Comparison of ENCODE assay signal across 18 cellular contexts in genomic region chr16:65855171-65856145, GRCh38.
DNase-seq lines count a peak whose midpoint lies in the region; ATAC-seq and TF ChIP-seq lines count a peak whose summit lies in the region.
"Had no signal": no experiment of that assay in that cellular context is flagged by ENCODE, and none has a peak within 500 bp of the region (broad histone marks: within the 10 kb centered on the region; RNA-seq: fewer than 3 reads in every experiment).

No MANE protein-coding gene starts in this region.

- no peaks in the 10 kb centered on the region for H3K9me1 ChIP-seq in IMR-90 (ENCODE audit: insufficient read depth, low read length)

- H3K36me3 ChIP-seq in IMR-90 (ENCODE audit: control insufficient read depth, insufficient read depth, low read length) (no peaks in the 10 kb centered on the region), Karpas-422 (ENCODE audit: insufficient read depth, low read length) (no peaks in the 10 kb centered on the region)
- H3K36me3 ChIP-seq: BLaER1 had no signal

- H3K18ac ChIP-seq in IMR-90 (ENCODE audit: low read depth, low read length): no peak overlapping the region

- H3K9ac ChIP-seq in IMR-90 (ENCODE audit: low read depth, low read length) (no peak overlapping the region), Karpas-422 (ENCODE audit: low read length) (no peak overlapping the region)
- H3K9ac ChIP-seq: BLaER1, GM23248 had no signal

- no peak overlapping the region for H3K56ac ChIP-seq in IMR-90 (ENCODE audit: extremely low read depth, insufficient read depth, low read length)

- no peak for TF ChIP-seq POLR2A in IMR-90 (IDR thresholded peaks at IDR 0.05; ENCODE audit: low read depth, low read length)

- H3K4me3 ChIP-seq in IMR-90 (ENCODE audit: insufficient read depth, low read depth, low read length) (no peak overlapping the region), Karpas-422 (ENCODE audit: low read length) (no peak overlapping the region)
- H3K4me3 ChIP-seq: BLaER1, GM23248 had no signal

- no peak overlapping the region for H4K5ac ChIP-seq in IMR-90 (ENCODE audit: low read depth, low read length)

- peaks cover 10% of the 10 kb centered on the region for H3K9me3 Mint-ChIP-seq in stimulated activated memory B cell treated with anti-CD40 and anti-IgM and Interleukin-4, amounts not matched to agents 10 μg/mL and 1 μg/mL and 100 μg/mL, for 72 hours

- H3K79me2 ChIP-seq in Karpas-422 (ENCODE audit: low read length): no peaks in the 10 kb centered on the region

- H3K4me1 ChIP-seq in IMR-90 (ENCODE audit: control insufficient read depth, insufficient read depth, low read length) (no peaks in the 10 kb centered on the region), Karpas-422 (ENCODE audit: low read length) (no peaks in the 10 kb centered on the region)

- POLR2A ChIA-PET in IMR-90 (lab: Charles Lee; ENCODE audit: unreplicated experiment): no interaction called here

- H2BK20ac ChIP-seq in IMR-90 (ENCODE audit: low read depth, low read length): no peak overlapping the region

- H2AK9ac ChIP-seq in IMR-90 (replicated peaks; ENCODE audit: low read depth, low read length, poor library complexity): no peak overlapping the region

- H2AFZ ChIP-seq in IMR-90 (replicated peaks; ENCODE audit: low read length, poor library complexity) (peak overlapping the region; percentile 32), Karpas-422 (ENCODE audit: low read length) (no peak overlapping the region)
- H2AFZ ChIP-seq: GM23248 had no signal

- H2BK5ac ChIP-seq in IMR-90 (ENCODE audit: low read depth, low read length, poor library complexity, severe bottlenecking): no peak overlapping the region

- H3K27ac Mint-ChIP-seq in stimulated activated memory B cell treated with anti-CD40 and anti-IgM and Interleukin-4, amounts not matched to agents 10 μg/mL and 1 μg/mL and 100 μg/mL, for 72 hours: no peak overlapping the region
- H3K27ac Mint-ChIP-seq: CD14-positive monocyte; CD4-positive, alpha-beta memory T cell had no signal

- no CpG with 5 or more reads among the region's 11 CpGs for WGBS in IMR-90 (ENCODE audit: extremely low coverage in 2 of 2, insufficient read length in 1 of 2), 2 experiments

- no peak overlapping the region for H2BK120ac ChIP-seq in IMR-90 (ENCODE audit: low read depth, low read length)

- H2AK5ac ChIP-seq in IMR-90 (ENCODE audit: low read depth, low read length): no peak overlapping the region

- no peak for TF ChIP-seq CTCF in IMR-90 (conservative IDR thresholded peaks at IDR 0.05; ENCODE audit: low read depth, low read length)

- no peak overlapping the region for H3K14ac ChIP-seq in IMR-90 (replicated peaks; ENCODE audit: low read depth, low read length)

- no peaks in the 10 kb centered on the region for H3K36me3 Mint-ChIP-seq in stimulated activated memory B cell treated with anti-CD40 and anti-IgM and Interleukin-4, amounts not matched to agents 10 μg/mL and 1 μg/mL and 100 μg/mL, for 72 hours
- H3K36me3 Mint-ChIP-seq: CD14-positive monocyte; CD4-positive, alpha-beta memory T cell had no signal

- H4K8ac ChIP-seq in IMR-90 (ENCODE audit: low read depth in 2 of 2, low read length in 2 of 2): no peak overlapping the region

- no peak overlapping the region for H3K23ac ChIP-seq in IMR-90 (ENCODE audit: low read depth, low read length)

- no peaks in the 10 kb centered on the region for H3K79me1 ChIP-seq in IMR-90 (ENCODE audit: low read depth in 1 of 2, low read length in 2 of 2)

- peaks cover 6% of the 10 kb centered on the region; the same call in 1 of the 2 replicates for H3K9me3 ChIP-seq in IMR-90 (ENCODE audit: control insufficient read depth, insufficient read depth, low read length)
- H3K9me3 ChIP-seq in Karpas-422 (ENCODE audit: low read length): no peaks in the 10 kb centered on the region

- no peak for TF ChIP-seq RAD21 in IMR-90 (IDR thresholded peaks at IDR 0.05; ENCODE audit: low read length)

- dilution Hi-C loops in IMR-90 (cut with HindIII; ENCODE audit: low sequenced_read_pairs, unreplicated experiment): no loop called here

- H3K4me2 ChIP-seq in IMR-90 (ENCODE audit: low read depth, low read length): no peak overlapping the region
- no peak overlapping the region for H3K4me2 ChIP-seq in Karpas-422 (ENCODE audit: low read depth, low read length, poor library complexity, severe bottlenecking)
- H3K4me2 ChIP-seq: BLaER1 had no signal

- H3K4ac ChIP-seq in IMR-90 (ENCODE audit: low read depth, low read length): no peak overlapping the region

- H2BK15ac ChIP-seq in IMR-90 (ENCODE audit: low read depth, low read length): no peak overlapping the region

- H3K4me3 Mint-ChIP-seq in stimulated activated memory B cell treated with anti-CD40 and anti-IgM and Interleukin-4, amounts not matched to agents 10 μg/mL and 1 μg/mL and 100 μg/mL, for 72 hours: no peak overlapping the region
- H3K4me3 Mint-ChIP-seq: CD14-positive monocyte; CD4-positive, alpha-beta memory T cell had no signal

- no peaks in the 10 kb centered on the region for H3K27me3 Mint-ChIP-seq in stimulated activated memory B cell treated with anti-CD40 and anti-IgM and Interleukin-4, amounts not matched to agents 10 μg/mL and 1 μg/mL and 100 μg/mL, for 72 hours
- H3K27me3 Mint-ChIP-seq: CD4-positive, alpha-beta memory T cell had no signal

- in situ Hi-C loops in IMR-90 (cut with MboI; ENCODE audit: low sequenced_read_pairs): no loop called here

- DNase-seq in NCI-H510A treated with DMSO at 0.1 percent for 48 hours (lab: John Stamatoyannopoulos, UW) (peak; percentile 23), NCI-H510A (lab: John Stamatoyannopoulos, UW) (no peak), IMR-90 (no peak), islet precursor cell (peak; percentile 20), Karpas-422 (no peak)
- no peak for DNase-seq in effector CD8-positive, alpha-beta T cell (lab: John Stamatoyannopoulos, UW)
- DNase-seq: 8988T; CD4-positive, alpha-beta memory T cell; DMS153; DMS79; GDM1; GM23248; HCEC 1CT had no signal

- H3K27me3 ChIP-seq in IMR-90 (ENCODE audit: control insufficient read depth, insufficient read depth, low read length) (peaks cover 5% of the 10 kb centered on the region), Karpas-422 (ENCODE audit: low read length) (no peaks in the 10 kb centered on the region)
- H3K27me3 ChIP-seq: BLaER1 had no signal

- H4K91ac ChIP-seq in IMR-90 (ENCODE audit: insufficient read depth, low read depth, low read length): no peak overlapping the region

- H3K27ac ChIP-seq in IMR-90 (ENCODE audit: insufficient read depth, low read length): no peak overlapping the region
- H3K27ac ChIP-seq in Karpas-422 (ENCODE audit: low read length): no peak overlapping the region
- H3K27ac ChIP-seq: BLaER1, GM23248 had no signal

- intact Hi-C loops in IMR-90 (cut with micrococcal nuclease): no loop called here

- H3K9me2 ChIP-seq in Karpas-422 (replicated peaks; ENCODE audit: insufficient read depth, low read length): no peaks in the 10 kb centered on the region

- no TSS peak for BruUV-seq in IMR-90 (replicated peaks; lab: Mats Ljungman, UMichigan)

- no peaks in the 10 kb centered on the region for H3K4me1 Mint-ChIP-seq in stimulated activated memory B cell treated with anti-CD40 and anti-IgM and Interleukin-4, amounts not matched to agents 10 μg/mL and 1 μg/mL and 100 μg/mL, for 72 hours
- H3K4me1 Mint-ChIP-seq: CD14-positive monocyte; CD4-positive, alpha-beta memory T cell had no signal

- CTCF ChIA-PET in IMR-90 (lab: Yijun Ruan, JAX): interaction anchor here (0.7 kb wide), 1 partner anchor 829 kb away, joined by 3 read pairs; no protein-coding TSS in a partner anchor

- H4K20me1 ChIP-seq in IMR-90 (ENCODE audit: insufficient read depth, low read length): no peaks in the 10 kb centered on the region
- H4K20me1 ChIP-seq in Karpas-422 (ENCODE audit: insufficient read depth, low read depth, low read length): no peaks in the 10 kb centered on the region
- H4K20me1 ChIP-seq: BLaER1 had no signal

- ATAC-seq in IMR-90 (ENCODE audit: low read depth): no peak
- peak; percentile 42 for ATAC-seq in stimulated activated memory B cell treated with anti-CD40 and anti-IgM and Interleukin-4, amounts not matched to agents 10 μg/mL and 1 μg/mL and 100 μg/mL, for 72 hours
- no peak for ATAC-seq in activated CD4-positive, CD25-positive, alpha-beta regulatory T cell treated with anti-CD3 and anti-CD28 coated beads, Interleukin-2, amount 50 U/mL, for 24 hours
- ATAC-seq: HepG2 had no signal

TF ChIP-seq in IMR-90, 13 proteins besides CTCF, POLR2A, EP300 and RAD21:
- TF ChIP-seq RCOR1 (IDR thresholded peaks at IDR 0.05; ENCODE audit: insufficient replicate concordance, low read length) (no peak), SMC3 (IDR thresholded peaks at IDR 0.05; ENCODE audit: low read depth, low read length) (no peak), FOS (IDR thresholded peaks at IDR 0.05; ENCODE audit: low read depth, low read length) (no peak), MAZ (IDR thresholded peaks at IDR 0.05; ENCODE audit: borderline replicate concordance, low read depth, low read length) (no peak), BHLHE40 (IDR thresholded peaks at IDR 0.05; ENCODE audit: low read depth, low read length) (no peak), NFE2L2 (IDR thresholded peaks at IDR 0.05; ENCODE audit: low read depth, low read length) (no peak), CHD1 (IDR thresholded peaks at IDR 0.05; ENCODE audit: low read depth, low read length) (no peak), MAFK (IDR thresholded peaks at IDR 0.05; ENCODE audit: low read depth, low read length) (no peak), USF2 (IDR thresholded peaks at IDR 0.05; ENCODE audit: low read depth, low read length) (no peak), CEBPB (IDR thresholded peaks at IDR 0.05; ENCODE audit: low read depth, low read length) (no peak), MXI1 (IDR thresholded peaks at IDR 0.05; ENCODE audit: borderline replicate concordance, low read depth, low read length) (no peak), ELK1 (IDR thresholded peaks at IDR 0.05; ENCODE audit: borderline replicate concordance, low read depth, low read length) (no peak), RFX5 (IDR thresholded peaks at IDR 0.05; ENCODE audit: low read depth, low read length) (no peak)

Comparison
In these comparisons a context has a peak if more than half of its experiments do, and no peak if none do; other contexts are left out.
1. DNase-seq: peak in NCI-H510A treated with DMSO at 0.1 percent for 48 hours (single experiment) and islet precursor cell (single experiment); none in NCI-H510A (single experiment), IMR-90 (single experiment), Karpas-422 (single experiment) and effector CD8-positive, alpha-beta T cell (single experiment).